13 cellular contexts compared by ENCODE assay signal in the genomic region with DNA sequence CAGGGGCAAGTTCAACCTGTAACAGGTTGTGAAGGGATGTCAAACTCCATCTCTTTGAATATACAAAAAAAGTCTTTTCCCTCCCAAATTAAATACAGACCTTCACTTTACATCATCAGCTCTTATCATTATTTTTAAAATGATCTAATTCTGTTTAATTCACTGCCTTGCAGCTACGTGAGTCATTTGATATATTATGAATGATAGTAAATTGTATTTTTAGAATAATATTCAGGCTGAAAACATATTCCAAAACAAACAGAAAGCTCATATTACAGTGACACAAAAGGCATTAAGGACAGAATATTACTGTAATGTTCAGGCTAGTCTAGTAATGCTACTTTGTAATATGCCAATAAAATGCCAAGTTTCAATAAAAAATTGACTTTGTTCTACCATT.
"Had no signal": no experiment of that assay in that cellular context is flagged by ENCODE, and none has a peak within 500 bp of the region (broad histone marks: within the 10 kb centered on the region; RNA-seq: fewer than 3 reads in every experiment).

No MANE protein-coding gene starts in this region.

- H3K4me1 ChIP-seq: colonic mucosa, parathyroid adenoma, stomach had no signal

- H3K36me3 Mint-ChIP-seq: activated naive CD8-positive, alpha-beta T cell had no signal

- H3K36me3 ChIP-seq: ascending aorta, colonic mucosa, stomach, thoracic aorta had no signal

- H3K27me3 ChIP-seq: ascending aorta, colonic mucosa, stomach had no signal

- H2AFZ ChIP-seq: parathyroid adenoma had no signal

- H3K4me3 Mint-ChIP-seq: activated naive CD8-positive, alpha-beta T cell; effector memory CD8-positive, alpha-beta T cell; nephron progenitor cell had no signal

- ATAC-seq: activated CD4-positive, CD25-positive, alpha-beta regulatory T cell treated with anti-CD3 and anti-CD28 coated beads, Interleukin-2, amount 50 U/mL, for 24 hours; effector memory CD8-positive, alpha-beta T cell; left colon had no signal

- H3K27ac ChIP-seq: colonic mucosa, parathyroid adenoma, thoracic aorta had no signal

- DNase-seq: activated T-cell treated with anti-CD3 and anti-CD28 coated beads, Interleukin-2, amount 50 U/mL, for 1 hour; colonic mucosa; effector memory CD8-positive, alpha-beta T cell; glutamatergic neuron; left colon; nephron progenitor cell; small intestine; stomach had no signal

- H3K4me3 ChIP-seq: ascending aorta, colonic mucosa, stomach, thoracic aorta had no signal

- H3K27ac Mint-ChIP-seq: activated naive CD8-positive, alpha-beta T cell; effector memory CD8-positive, alpha-beta T cell had no signal

- H3K9me3 Mint-ChIP-seq: effector memory CD8-positive, alpha-beta T cell; nephron progenitor cell had no signal

- H3K79me2 ChIP-seq: parathyroid adenoma had no signal

- H3K9ac ChIP-seq: parathyroid adenoma had no signal

- H3K9me3 ChIP-seq: ascending aorta, colonic mucosa, stomach, thoracic aorta had no signal
